Comparison of ENCODE assay signal across 15 cellular contexts in the genomic region with DNA sequence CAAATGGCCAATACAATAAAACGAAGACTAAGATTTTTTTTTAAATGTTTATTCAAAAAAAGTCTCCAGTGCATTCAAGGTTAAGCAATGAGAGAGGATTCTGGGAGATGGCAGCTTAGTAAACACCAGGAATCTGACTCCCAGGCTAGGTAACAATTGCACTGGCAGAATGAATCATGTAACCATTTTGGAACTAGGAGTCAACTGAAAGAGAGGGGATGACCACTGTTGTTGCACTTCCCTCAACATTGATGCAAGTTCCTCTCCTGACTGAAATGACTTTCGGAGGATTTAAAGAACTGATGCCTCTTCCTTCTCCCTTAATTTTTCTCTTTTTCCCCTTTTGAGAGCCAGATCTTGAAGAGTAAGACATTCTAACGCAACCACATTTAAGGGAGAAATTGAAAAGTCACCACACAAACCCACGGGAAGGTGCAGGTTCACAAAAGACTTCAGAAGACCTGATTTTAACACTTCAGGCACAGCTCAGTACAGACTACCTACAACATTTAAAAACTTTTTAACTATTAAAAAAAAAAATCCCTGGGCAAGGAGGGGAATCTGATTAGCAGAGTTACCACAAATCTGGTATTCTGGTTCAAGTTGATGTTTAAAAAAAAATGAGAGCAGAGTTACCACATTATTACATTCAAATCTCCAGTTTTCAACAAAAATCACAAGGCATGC. TPM values are rescaled to one million over a fixed set of nuclear protein-coding genes. Genes with fewer than 3 reads are reported as not detected.
A peak's percentile ranks its signal among the peaks of the same experiment; 100 is the strongest.
DNase-seq lines count a peak whose midpoint lies in the region; ATAC-seq, FAIRE-seq and TF ChIP-seq lines count a peak whose summit lies in the region.
"Had no signal": no experiment of that assay in that cellular context is flagged by ENCODE, and none has a peak within 500 bp of the region (broad histone marks: within the 10 kb centered on the region; RNA-seq: fewer than 3 reads in every experiment).

No MANE protein-coding gene starts in this region.

- no peaks in the 10 kb centered on the region for H3K36me3 ChIP-seq in pancreas
- H3K36me3 ChIP-seq: prostate gland had no signal

- H3K9me3 ChIP-seq in pancreas: no peaks in the 10 kb centered on the region
- H3K9me3 ChIP-seq: prostate gland, tibial nerve had no signal

- 73 to 75% methylated on average over 4 of the region's 4 CpGs for WGBS in pancreas, 2 donors

- TF ChIP-seq POLR2A in erythroblast (IDR thresholded peaks at IDR 0.05; ENCODE audit: low read length): no peak

- no peak overlapping the region for H3K4me3 ChIP-seq in epithelial cell of proximal tubule (ENCODE audit: low read depth, low read length)
- no peak overlapping the region for H3K4me3 ChIP-seq in pancreas
- H3K4me3 ChIP-seq: prostate gland, tibial nerve had no signal

- intact Hi-C loops in pancreas (cut with DNase I): no loop called here

- H3K4me1 ChIP-seq in pancreas: no peaks in the 10 kb centered on the region
- H3K4me1 ChIP-seq: prostate gland had no signal

- peak; percentile 49 to 82 (median 69) for ATAC-seq in pancreas
- no peak for ATAC-seq in HG03378 (IDR thresholded peaks at IDR 0.05; ENCODE audit: unreplicated experiment)
- no peak for ATAC-seq in GM18511 (IDR thresholded peaks at IDR 0.05; ENCODE audit: unreplicated experiment)
- ATAC-seq: T-cell had no signal

- no peaks in the 10 kb centered on the region for H3K27me3 ChIP-seq in pancreas
- H3K27me3 ChIP-seq: tibial nerve had no signal

- DNase-seq in GM19239 (ENCODE audit: insufficient read length, low spot score): no peak
- peak; percentile 11 for DNase-seq in NCI-H226
- DNase-seq in epithelial cell of proximal tubule (ENCODE audit: low read depth): peak; percentile 22
- no peak for DNase-seq in pancreas
- DNase-seq in GM03348 (ENCODE audit: low spot score): no peak
- DNase-seq in erythroblast (lab: John Stamatoyannopoulos, UW): no peak
- DNase-seq: amniotic stem cell, NCI-H526, T-cell had no signal

- FAIRE-seq in GM19239 (lab: Jason Lieb, UNC) (peak; percentile 73), pancreas (lab: Jason Lieb, UNC) (no peak)
- FAIRE-seq: endothelial cell of umbilical vein, keratinocyte had no signal

- TF ChIP-seq CTCF in epithelial cell of proximal tubule (conservative IDR thresholded peaks at IDR 0.05; ENCODE audit: low read depth, low read length) (no peak), pancreas (IDR thresholded peaks at IDR 0.05) (no peak)

- H3K27ac ChIP-seq in pancreas: no peak overlapping the region
- H3K27ac ChIP-seq: prostate gland, tibial nerve had no signal

RNA-seq across cellular contexts. Expression of gene FCHSD2, which starts 56.8 kb away (rescaled TPM):
- 6.0 and 8.8 TPM in 2 replicates for total RNA-seq in epithelial cell of proximal tubule
- total RNA-seq in pancreas: 10 to 100 TPM in 4 of 6 donors, 1 to 10 TPM in 2; 9.6 to 22.5 (median 11.4) TPM
- polyA plus RNA-seq in pancreas: 1 to 10 TPM; 5.5 to 6.1 TPM

Comparison
In these comparisons a context has a peak if more than half of its experiments do, and no peak if none do; other contexts are left out.
1. DNase-seq: peak in NCI-H226 (single experiment) and epithelial cell of proximal tubule (single experiment); none in GM19239 (single experiment), pancreas (0 of 6), GM03348 (single experiment) and erythroblast (0 of 2).
2. ATAC-seq: peak in pancreas (4 of 4); none in HG03378 (single experiment) and GM18511 (single experiment).